In genomic region chr17:81050645-81051625, GRCh38 we compare ENCODE assay signal across 12 cellular contexts. TPM values are rescaled to one million over a fixed set of nuclear protein-coding genes. Genes with fewer than 3 reads are reported as not detected.
DNase-seq lines count a peak whose midpoint lies in the region; ATAC-seq and TF ChIP-seq lines count a peak whose summit lies in the region.
"Had no signal": no experiment of that assay in that cellular context is flagged by ENCODE, and none has a peak within 500 bp of the region (broad histone marks: within the 10 kb centered on the region; RNA-seq: fewer than 3 reads in every experiment).

No MANE protein-coding gene starts in this region.

- H3K4me1 Mint-ChIP-seq in brain (peaks cover 67% of the 10 kb centered on the region), type B pancreatic cell (ENCODE audit: unreplicated experiment) (peaks cover 34% of the 10 kb centered on the region)
- H3K4me1 Mint-ChIP-seq in activated CD4-positive, alpha-beta T cell treated with anti-CD3 and anti-CD28 coated beads for 36 hours: peaks cover 7% of the 10 kb centered on the region

- intact Hi-C loops in left lung (cut with DNase I): no loop called here
- intact Hi-C loops in activated CD4-positive, alpha-beta T cell treated with anti-CD3 and anti-CD28 coated beads for 36 hours (cut with DNase I, micrococcal nuclease): no loop called here

- H3K9me3 ChIP-seq in left lung: no peaks in the 10 kb centered on the region
- H3K9me3 ChIP-seq in BE2C: no peaks in the 10 kb centered on the region

- H3K27ac Mint-ChIP-seq in brain (peak overlapping the region in 4 of 5 experiments; percentile 71 to 85 (median 80)), type B pancreatic cell (peak overlapping the region; percentile 68)
- no peak overlapping the region for H3K27ac Mint-ChIP-seq in activated CD4-positive, alpha-beta T cell treated with anti-CD3 and anti-CD28 coated beads for 36 hours

- in situ Hi-C loops in GM13976 (cut with MboI; ENCODE audit: low sequenced_read_pairs, unreplicated experiment): no loop called here

- DNase-seq in MV-4-11 (lab: John Stamatoyannopoulos, UW) (peak; percentile 20), left lung (no peak), type B pancreatic cell (ENCODE audit: extremely low spot score, unreplicated experiment) (no peak), BE2C (no peak), GM13976 (ENCODE audit: low spot score) (no peak)
- no peak for DNase-seq in activated CD4-positive, alpha-beta T cell treated with anti-CD3 and anti-CD28 coated beads for 36 hours
- DNase-seq: NCI-H1092 treated with DMSO at 0.1 percent for 48 hours; NCI-H526; stimulated activated CD4-positive, alpha-beta T cell treated with anti-CD3 and anti-CD28 coated beads, Interleukin-4, amount 100 ng/mL, for 24 hours had no signal

- H3K27me3 Mint-ChIP-seq in brain (no peaks in the 10 kb centered on the region), type B pancreatic cell (no peaks in the 10 kb centered on the region)
- H3K27me3 Mint-ChIP-seq in activated CD4-positive, alpha-beta T cell treated with anti-CD3 and anti-CD28 coated beads for 36 hours: no peaks in the 10 kb centered on the region

- peaks cover 25 to 72% of the 10 kb centered on the region in 2 donors for H3K4me1 ChIP-seq in left lung
- peaks cover 29% of the 10 kb centered on the region for H3K4me1 ChIP-seq in BE2C

- ATAC-seq in left lung (no peak), GM21381 (IDR thresholded peaks at IDR 0.05; ENCODE audit: unreplicated experiment) (no peak)
- no peak for ATAC-seq in activated CD4-positive, alpha-beta T cell treated with anti-CD3 and anti-CD28 coated beads for 36 hours

- H3K36me3 Mint-ChIP-seq in brain (peaks cover 18% of the 10 kb centered on the region), type B pancreatic cell (peaks cover 3% of the 10 kb centered on the region)
- no peaks in the 10 kb centered on the region for H3K36me3 Mint-ChIP-seq in activated CD4-positive, alpha-beta T cell treated with anti-CD3 and anti-CD28 coated beads for 36 hours (ENCODE audit: low read depth)

- TF ChIP-seq CTCF in brain (conservative IDR thresholded peaks at IDR 0.05): no peak
- no peak for TF ChIP-seq CTCF in left lung (IDR thresholded peaks at IDR 0.05)
- TF ChIP-seq CTCF in type B pancreatic cell (conservative IDR thresholded peaks at IDR 0.05): no peak
- TF ChIP-seq CTCF in BE2C (IDR thresholded peaks at IDR 0.05; ENCODE audit: low read depth, low read length): no peak
- TF ChIP-seq CTCF in GM13976 (IDR thresholded peaks at IDR 0.05; ENCODE audit: borderline replicate concordance, control extremely low read depth, extremely low read depth, insufficient read depth, missing control alignments): no peak

- peak overlapping the region in 1 of 5 experiments; percentile 11 for H3K4me3 Mint-ChIP-seq in brain
- H3K4me3 Mint-ChIP-seq in type B pancreatic cell: no peak overlapping the region
- no peak overlapping the region for H3K4me3 Mint-ChIP-seq in activated CD4-positive, alpha-beta T cell treated with anti-CD3 and anti-CD28 coated beads for 36 hours

- peaks cover 0 to 3% (median 0%) of the 10 kb centered on the region in 5 experiments for H3K9me3 Mint-ChIP-seq in brain
- no peaks in the 10 kb centered on the region for H3K9me3 Mint-ChIP-seq in type B pancreatic cell
- no peaks in the 10 kb centered on the region for H3K9me3 Mint-ChIP-seq in activated CD4-positive, alpha-beta T cell treated with anti-CD3 and anti-CD28 coated beads for 36 hours (ENCODE audit: low read depth)

- CTCF ChIA-PET in activated CD4-positive, alpha-beta T cell treated with anti-CD3 and anti-CD28 coated beads for 36 hours (lab: Charles Lee): no interaction called here

- H3K27me3 ChIP-seq in left lung: no peaks in the 10 kb centered on the region
- H3K27me3 ChIP-seq in BE2C: no peaks in the 10 kb centered on the region

- POLR2A ChIA-PET in activated CD4-positive, alpha-beta T cell treated with anti-CD3 and anti-CD28 coated beads for 36 hours (lab: Charles Lee): no interaction called here

- peak overlapping the region in 1 of 2 donors; percentile 11 for H3K4me3 ChIP-seq in left lung
- H3K4me3 ChIP-seq in BE2C (ENCODE audit: low read depth, low read length): no peak overlapping the region
- H3K4me3 ChIP-seq: lung had no signal

- peak overlapping the region; percentile 62 to 78 for H3K27ac ChIP-seq in left lung

- H3K36me3 ChIP-seq in left lung (no peaks in the 10 kb centered on the region), BE2C (no peaks in the 10 kb centered on the region; the same call in 1 of the 2 replicates)

RNA-seq across cellular contexts. Expression of gene BAIAP2, which starts 16.0 kb away (rescaled TPM):
- polyA plus RNA-seq in brain (ENCODE audit: insufficient read depth, low read depth, low replicate concordance): 87.8 TPM
- 100 to 1,000 TPM in 1 of 2 donors, 10 to 100 TPM in 1; 76.3 to 135 TPM for total RNA-seq in left lung
- total RNA-seq in type B pancreatic cell (ENCODE audit: low replicate concordance): 62.7 and 120 TPM in 2 replicates
- polyA plus RNA-seq in BE2C (2012; ENCODE audit: insufficient read depth, insufficient read length, low read depth): 54.3 TPM
- 1 to 10 TPM; 4.6 to 5.0 TPM for total RNA-seq in activated CD4-positive, alpha-beta T cell treated with anti-CD3 and anti-CD28 coated beads for 36 hours

RNA-seq across cellular contexts. Expression of gene CHMP6, which starts 59.3 kb away (rescaled TPM):
- 35.2 TPM for polyA plus RNA-seq in brain (ENCODE audit: insufficient read depth, low read depth, low replicate concordance)
- total RNA-seq in left lung (10 to 100 TPM; 28.2 to 32.7 TPM), type B pancreatic cell (ENCODE audit: low replicate concordance) (29.1 and 33.4 TPM in 2 replicates)
- 21.2 TPM for polyA plus RNA-seq in BE2C (2012; ENCODE audit: insufficient read depth, insufficient read length, low read depth)
- 10 to 100 TPM; 15.9 to 19.4 TPM for total RNA-seq in activated CD4-positive, alpha-beta T cell treated with anti-CD3 and anti-CD28 coated beads for 36 hours

Comparison
In these comparisons a context has a peak if more than half of its experiments do, and no peak if none do; other contexts are left out.
1. RNA of gene BAIAP2, which starts 16.0 kb away (total RNA-seq): 76.3 to 135 TPM in left lung and 62.7 to 120 TPM in type B pancreatic cell; 4.6 to 5.0 TPM in activated CD4-positive, alpha-beta T cell treated with anti-CD3 and anti-CD28 coated beads for 36 hours; every median in the first group is over 10 times any median in the second.